Comparison of ENCODE assay signal across 8 cellular contexts in genomic region chr5:41305056-41305455, GRCh38.
"Had no signal": no experiment of that assay in that cellular context is flagged by ENCODE, and none has a peak within 500 bp of the region (broad histone marks: within the 10 kb centered on the region; RNA-seq: fewer than 3 reads in every experiment).

No MANE protein-coding gene starts in this region.

- DNase-seq: GDM1, GF-D8 had no signal

- FAIRE-seq: G401.6, GM12878, GM12891, GM12892, GM18507, GM19239 had no signal

- H3K4me3 ChIP-seq: GM12878 had no signal

- ATAC-seq: GM12878 had no signal
